ENCODE assay signal across 1 cellular context in the genomic region with DNA sequence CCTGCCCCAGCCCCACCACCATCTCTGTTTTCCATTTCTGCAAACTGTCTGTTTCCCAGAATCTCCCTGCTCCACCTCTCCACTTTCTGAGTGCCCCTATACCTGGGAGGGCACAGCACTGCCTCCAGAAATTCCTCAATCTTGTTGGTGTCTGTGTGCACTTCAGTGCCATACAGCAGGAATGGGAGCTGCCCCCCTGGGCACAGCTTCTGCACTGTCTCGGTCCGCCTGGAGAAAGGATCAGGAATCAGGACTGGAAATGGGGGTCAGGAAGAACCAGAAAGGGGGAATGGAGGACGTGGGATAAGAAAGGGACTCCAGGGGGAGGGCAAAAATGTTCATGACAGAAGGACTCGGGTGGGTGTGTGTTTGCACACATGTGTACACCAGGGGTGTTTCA.
TF ChIP-seq lines count a peak whose summit lies in the region.

No MANE protein-coding gene starts in this region.

TF ChIP-seq in A549, 52 proteins besides CTCF, POLR2A, EP300 and RAD21 (continued from another document):
- TF ChIP-seq, protein P1, sequence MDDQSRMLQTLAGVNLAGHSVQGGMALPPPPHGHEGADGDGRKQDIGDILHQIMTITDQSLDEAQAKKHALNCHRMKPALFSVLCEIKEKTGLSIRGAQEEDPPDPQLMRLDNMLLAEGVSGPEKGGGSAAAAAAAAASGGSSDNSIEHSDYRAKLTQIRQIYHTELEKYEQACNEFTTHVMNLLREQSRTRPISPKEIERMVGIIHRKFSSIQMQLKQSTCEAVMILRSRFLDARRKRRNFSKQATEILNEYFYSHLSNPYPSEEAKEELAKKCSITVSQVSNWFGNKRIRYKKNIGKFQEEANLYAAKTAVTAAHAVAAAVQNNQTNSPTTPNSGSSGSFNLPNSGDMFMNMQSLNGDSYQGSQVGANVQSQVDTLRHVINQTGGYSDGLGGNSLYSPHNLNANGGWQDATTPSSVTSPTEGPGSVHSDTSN (IDR thresholded peaks at IDR 0.05) = no peak
- TF ChIP-seq CBX8 (IDR thresholded peaks at IDR 0.05) (no peak), NR3C1 (IDR thresholded peaks at IDR 0.05) (no peak), BHLHE40 (IDR thresholded peaks at IDR 0.05; ENCODE audit: low read depth, low read length) (no peak), ZSCAN20 (CRISPR knock-in tag; IDR thresholded peaks at IDR 0.05) (no peak), RFX5 (IDR thresholded peaks at IDR 0.05) (no peak), FOSL2 (IDR thresholded peaks at IDR 0.05) (no peak), FOSL2 (CRISPR knock-in tag; IDR thresholded peaks at IDR 0.05) (no peak), TP53 (CRISPR knock-in tag; IDR thresholded peaks at IDR 0.05) (no peak), KDM1A (IDR thresholded peaks at IDR 0.05; ENCODE audit: low read depth) (no peak), FOXS1 (CRISPR knock-in tag; IDR thresholded peaks at IDR 0.05) (no peak), GATA3 (IDR thresholded peaks at IDR 0.05; ENCODE audit: borderline replicate concordance) (no peak), ZNF302 (CRISPR knock-in tag; IDR thresholded peaks at IDR 0.05) (no peak), MAZ (IDR thresholded peaks at IDR 0.05; ENCODE audit: borderline replicate concordance, low read depth, low read length) (no peak)
